Comparison of ENCODE assay signal across 1 cellular context in the genomic region with DNA sequence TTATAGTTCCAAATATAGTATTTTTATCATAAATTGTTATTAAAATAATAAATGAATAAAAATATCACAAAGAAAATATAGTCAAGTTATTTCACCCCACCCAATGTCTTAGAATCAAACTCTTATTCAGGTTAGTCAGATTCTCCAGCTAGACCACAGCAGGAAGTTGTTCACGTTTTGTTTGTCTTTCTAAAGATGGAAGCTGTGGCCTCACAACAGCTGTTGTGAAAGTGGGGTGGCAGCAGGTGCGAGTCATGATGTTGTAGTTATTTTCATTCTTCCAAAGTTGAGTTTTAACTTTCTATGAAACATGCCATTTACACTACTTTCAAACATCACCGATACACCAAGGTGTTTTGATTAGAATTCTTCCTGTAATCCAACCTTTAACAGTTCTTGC.
TF ChIP-seq lines count a peak whose summit lies in the region.

No MANE protein-coding gene starts in this region.

TF ChIP-seq in GM23338, 12 proteins besides CTCF, POLR2A, EP300 and RAD21 (continued from another document):
- no peak for TF ChIP-seq ZNF114 (CRISPR knock-in tag; IDR thresholded peaks at IDR 0.05)
